Comparison of ENCODE assay signal across 19 cellular contexts in genomic region chr21:27045281-27045985, GRCh38.
"Had no signal": no experiment of that assay in that cellular context is flagged by ENCODE, and none has a peak within 500 bp of the region (broad histone marks: within the 10 kb centered on the region; RNA-seq: fewer than 3 reads in every experiment).

No MANE protein-coding gene starts in this region.

- ATAC-seq: activated CD8-positive, alpha-beta T cell treated with anti-CD3 and anti-CD28 coated beads, Interleukin-2, amount 10 ng/mL, durations not matched to agents 7 days and 5 days; esophagus mucosa; stimulated activated naive CD8-positive, alpha-beta T cell treated with anti-CD3 and anti-CD28 coated beads, Interleukin-15, Interleukin-2, amounts not matched to agents 100 U/mL and 50 U/mL, for 24 hours; upper lobe of right lung had no signal

- H3K36me3 ChIP-seq: ascending aorta, brain microvascular endothelial cell, spleen, thyroid gland, upper lobe of right lung, WERI-Rb-1 had no signal

- H3K27me3 ChIP-seq: ascending aorta, brain microvascular endothelial cell, spleen, thyroid gland, upper lobe of right lung had no signal

- H3K4me1 ChIP-seq: ascending aorta, spleen, thyroid gland, upper lobe of right lung had no signal

- H3K9me3 ChIP-seq: ascending aorta, spleen, thyroid gland, upper lobe of right lung had no signal

- H3K4me3 ChIP-seq: ascending aorta, spleen, thyroid gland, upper lobe of right lung had no signal

- DNase-seq: activated CD4-positive, alpha-beta T cell treated with anti-CD3 and anti-CD28 coated beads for 1 hour; activated CD4-positive, alpha-beta T cell treated with anti-CD3 and anti-CD28 coated beads, Interleukin-2, amount 50 U/mL, for 1 hour; activated CD8-positive, alpha-beta T cell treated with anti-CD3 and anti-CD28 coated beads, Interleukin-2, amount 10 ng/mL, durations not matched to agents 7 days and 5 days; activated gamma-delta T cell treated with Interleukin-2 at 50 U/mL for 16 hours; brain microvascular endothelial cell; effector memory CD4-positive, alpha-beta T cell; hippocampal formation; naive B cell; occipital lobe; spleen; stimulated activated CD4-positive, alpha-beta T cell treated with anti-CD3 and anti-CD28 coated beads, Interleukin-4, amount 100 ng/mL, for 4 hours; stimulated activated naive CD8-positive, alpha-beta T cell treated with anti-CD3 and anti-CD28 coated beads, Interleukin-15, Interleukin-2, amounts not matched to agents 100 U/mL and 50 U/mL, for 24 hours; substantia nigra; T-helper 1 cell; thyroid gland; upper lobe of right lung; WERI-Rb-1 had no signal
